Comparison of ENCODE assay signal across 18 cellular contexts in the genomic region with DNA sequence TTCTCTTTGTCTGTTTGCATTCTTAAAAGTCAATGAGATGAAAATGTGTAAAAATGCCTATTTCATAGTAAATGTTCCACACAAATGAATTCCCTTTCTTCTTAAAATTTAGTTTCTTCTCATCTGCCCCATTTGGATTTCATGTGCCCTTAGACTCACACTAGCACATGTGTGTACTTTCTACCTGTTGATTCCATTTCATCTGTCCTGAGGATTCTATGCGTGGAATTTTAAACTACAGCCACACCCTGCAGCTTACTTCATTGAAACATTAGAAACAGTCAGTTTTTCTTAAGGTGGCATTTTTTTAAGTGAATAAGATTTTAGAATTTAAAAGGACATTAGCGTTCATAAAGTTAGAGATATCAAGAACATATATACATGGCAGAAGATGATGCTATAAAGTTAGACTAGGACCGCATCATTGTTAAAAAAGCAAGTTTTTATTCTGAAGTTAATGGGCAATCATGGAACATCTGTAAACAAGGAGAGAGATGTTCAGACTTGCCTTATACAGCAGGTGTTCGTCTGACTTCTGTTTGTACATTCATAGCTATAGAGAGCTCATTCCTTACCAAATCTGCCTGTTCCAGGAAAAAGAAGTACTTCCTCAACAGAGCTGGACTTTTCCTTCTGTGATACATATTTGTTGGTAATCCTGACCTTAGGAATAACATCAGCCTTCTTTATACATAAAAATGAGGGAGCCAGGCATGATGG.
"Had no signal": no experiment of that assay in that cellular context is flagged by ENCODE, and none has a peak within 500 bp of the region (broad histone marks: within the 10 kb centered on the region; RNA-seq: fewer than 3 reads in every experiment).

No MANE protein-coding gene starts in this region.

- ATAC-seq: activated T-helper 17 cell treated with anti-CD3 and anti-CD28 coated beads, Interleukin-2, amount 50 U/mL, for 72 hours; mucosa of descending colon; natural killer cell treated with Interleukin-12 subunit alpha and Interleukin-12 subunit beta and Interleukin-15 and Interleukin-18, amount 100 ng/mL, for 72 hours; psoas muscle; right lobe of liver; stimulated activated naive B cell treated with anti-CD40 and anti-IgM and Interleukin-4, amounts not matched to agents 10 μg/mL and 1 μg/mL and 100 μg/mL, for 72 hours had no signal

- H3K9me3 ChIP-seq: adrenal gland, esophagus muscularis mucosa, mucosa of descending colon, psoas muscle, right lobe of liver, spleen, transverse colon had no signal

- H3K27me3 ChIP-seq: adrenal gland, right lobe of liver, spleen, transverse colon had no signal

- H3K4me3 Mint-ChIP-seq: activated T-helper 17 cell treated with anti-CD3 and anti-CD28 coated beads, Interleukin-2, amount 50 U/mL, for 72 hours; dendritic cell treated with granulocyte-macrophage colony-stimulating factor and Interleukin-4, amounts not matched to agents 40 ng/mL and 50 ng/mL, for 4 days; natural killer cell treated with Interleukin-12 subunit alpha and Interleukin-12 subunit beta and Interleukin-15 and Interleukin-18, amount 100 ng/mL, for 72 hours; stimulated activated naive B cell treated with anti-CD40 and anti-IgM and Interleukin-4, amounts not matched to agents 10 μg/mL and 1 μg/mL and 100 μg/mL, for 72 hours; T-helper 2 cell treated with Interferon-gamma antibody and Interleukin-4, amounts not matched to agents 5 μg/mL and 100 μg/mL, for 36 hours had no signal

- H3K27ac ChIP-seq: adrenal gland, esophagus muscularis mucosa, psoas muscle, right lobe of liver, spleen, transverse colon had no signal

- H3K4me3 ChIP-seq: adrenal gland, esophagus muscularis mucosa, mucosa of descending colon, psoas muscle, right lobe of liver, spleen, transverse colon had no signal

- H3K27me3 Mint-ChIP-seq: activated T-helper 17 cell treated with anti-CD3 and anti-CD28 coated beads, Interleukin-2, amount 50 U/mL, for 72 hours; brain; natural killer cell treated with Interleukin-12 subunit alpha and Interleukin-12 subunit beta and Interleukin-15 and Interleukin-18, amount 100 ng/mL, for 72 hours; stimulated activated naive B cell treated with anti-CD40 and anti-IgM and Interleukin-4, amounts not matched to agents 10 μg/mL and 1 μg/mL and 100 μg/mL, for 72 hours had no signal

- H3K36me3 ChIP-seq: adrenal gland, esophagus muscularis mucosa, right lobe of liver, spleen, transverse colon had no signal

- DNase-seq: activated CD4-positive, alpha-beta T cell treated with anti-CD3 and anti-CD28 coated beads, Interleukin-2, amount 50 U/mL, for 1 hour; activated naive CD4-positive, alpha-beta T cell treated with anti-CD3 and anti-CD28 coated beads, Interleukin-2, amount 50 U/mL, for 16 hours; activated T-cell treated with anti-CD3 and anti-CD28 coated beads for 4 hours; adrenal gland; cerebellar nuclear complex; mucosa of descending colon; psoas muscle; right lobe of liver; spleen; stimulated activated CD4-positive, alpha-beta T cell treated with anti-CD3 and anti-CD28 coated beads, Interleukin-1b, Interleukin-23, amount 100 ng/mL, for 48 hours; stimulated activated naive B cell treated with anti-CD40 and anti-IgM and Interleukin-4, amounts not matched to agents 10 μg/mL and 1 μg/mL and 100 μg/mL, for 72 hours; transverse colon had no signal

- H3K27ac Mint-ChIP-seq: activated T-helper 17 cell treated with anti-CD3 and anti-CD28 coated beads, Interleukin-2, amount 50 U/mL, for 72 hours; dendritic cell treated with granulocyte-macrophage colony-stimulating factor and Interleukin-4, amounts not matched to agents 40 ng/mL and 50 ng/mL, for 4 days; natural killer cell treated with Interleukin-12 subunit alpha and Interleukin-12 subunit beta and Interleukin-15 and Interleukin-18, amount 100 ng/mL, for 72 hours; stimulated activated naive B cell treated with anti-CD40 and anti-IgM and Interleukin-4, amounts not matched to agents 10 μg/mL and 1 μg/mL and 100 μg/mL, for 72 hours; T-helper 2 cell treated with Interferon-gamma antibody and Interleukin-4, amounts not matched to agents 5 μg/mL and 100 μg/mL, for 36 hours had no signal

- H3K36me3 Mint-ChIP-seq: natural killer cell treated with Interleukin-12 subunit alpha and Interleukin-12 subunit beta and Interleukin-15 and Interleukin-18, amount 100 ng/mL, for 72 hours; stimulated activated naive B cell treated with anti-CD40 and anti-IgM and Interleukin-4, amounts not matched to agents 10 μg/mL and 1 μg/mL and 100 μg/mL, for 72 hours had no signal

- H3K9me3 Mint-ChIP-seq: activated T-helper 17 cell treated with anti-CD3 and anti-CD28 coated beads, Interleukin-2, amount 50 U/mL, for 72 hours; dendritic cell treated with granulocyte-macrophage colony-stimulating factor and Interleukin-4, amounts not matched to agents 40 ng/mL and 50 ng/mL, for 4 days; natural killer cell treated with Interleukin-12 subunit alpha and Interleukin-12 subunit beta and Interleukin-15 and Interleukin-18, amount 100 ng/mL, for 72 hours; stimulated activated naive B cell treated with anti-CD40 and anti-IgM and Interleukin-4, amounts not matched to agents 10 μg/mL and 1 μg/mL and 100 μg/mL, for 72 hours; T-helper 2 cell treated with Interferon-gamma antibody and Interleukin-4, amounts not matched to agents 5 μg/mL and 100 μg/mL, for 36 hours had no signal
